In the genomic region with DNA sequence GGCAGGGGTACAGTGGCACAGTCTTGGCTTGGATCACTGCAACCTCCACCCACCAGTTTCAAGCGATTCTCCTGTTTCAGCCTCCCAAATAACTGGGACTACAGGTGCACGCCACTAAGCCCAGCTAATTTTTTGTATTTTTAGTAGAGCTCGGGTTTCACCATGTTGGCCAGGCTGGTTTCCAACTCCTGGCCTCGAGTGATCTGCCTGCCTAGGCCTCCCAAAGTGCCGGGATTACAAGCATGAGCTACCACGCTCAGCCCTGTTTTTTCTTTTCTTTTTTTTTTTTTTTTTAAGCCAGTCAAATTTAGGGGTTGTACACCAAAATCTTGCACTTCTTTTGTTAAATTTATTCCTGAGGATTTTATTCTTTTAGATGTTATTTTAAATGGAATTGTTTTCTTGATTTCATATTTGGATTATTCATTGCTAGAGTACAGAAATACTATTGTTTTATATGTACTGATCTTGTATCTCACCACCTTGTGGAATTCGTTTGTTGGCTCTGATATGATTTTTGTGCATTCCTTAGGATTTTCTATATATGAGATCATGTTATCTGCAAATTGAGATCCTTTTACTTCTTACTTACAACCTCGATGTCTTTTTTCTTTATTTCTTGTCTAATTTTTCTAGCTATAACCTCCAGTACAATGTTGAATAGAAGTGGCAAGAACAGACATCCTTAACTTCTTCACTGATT, we compare ENCODE assay signal across 2 cellular contexts.
TF ChIP-seq lines count a peak whose summit lies in the region.

No MANE protein-coding gene starts in this region.

TF ChIP-seq in GM23338, 12 proteins besides CTCF, POLR2A, EP300 and RAD21 (continued from another document):
- no peak for TF ChIP-seq STAT1 (IDR thresholded peaks at IDR 0.05; ENCODE audit: unreplicated experiment)
- TF ChIP-seq, protein P1, sequence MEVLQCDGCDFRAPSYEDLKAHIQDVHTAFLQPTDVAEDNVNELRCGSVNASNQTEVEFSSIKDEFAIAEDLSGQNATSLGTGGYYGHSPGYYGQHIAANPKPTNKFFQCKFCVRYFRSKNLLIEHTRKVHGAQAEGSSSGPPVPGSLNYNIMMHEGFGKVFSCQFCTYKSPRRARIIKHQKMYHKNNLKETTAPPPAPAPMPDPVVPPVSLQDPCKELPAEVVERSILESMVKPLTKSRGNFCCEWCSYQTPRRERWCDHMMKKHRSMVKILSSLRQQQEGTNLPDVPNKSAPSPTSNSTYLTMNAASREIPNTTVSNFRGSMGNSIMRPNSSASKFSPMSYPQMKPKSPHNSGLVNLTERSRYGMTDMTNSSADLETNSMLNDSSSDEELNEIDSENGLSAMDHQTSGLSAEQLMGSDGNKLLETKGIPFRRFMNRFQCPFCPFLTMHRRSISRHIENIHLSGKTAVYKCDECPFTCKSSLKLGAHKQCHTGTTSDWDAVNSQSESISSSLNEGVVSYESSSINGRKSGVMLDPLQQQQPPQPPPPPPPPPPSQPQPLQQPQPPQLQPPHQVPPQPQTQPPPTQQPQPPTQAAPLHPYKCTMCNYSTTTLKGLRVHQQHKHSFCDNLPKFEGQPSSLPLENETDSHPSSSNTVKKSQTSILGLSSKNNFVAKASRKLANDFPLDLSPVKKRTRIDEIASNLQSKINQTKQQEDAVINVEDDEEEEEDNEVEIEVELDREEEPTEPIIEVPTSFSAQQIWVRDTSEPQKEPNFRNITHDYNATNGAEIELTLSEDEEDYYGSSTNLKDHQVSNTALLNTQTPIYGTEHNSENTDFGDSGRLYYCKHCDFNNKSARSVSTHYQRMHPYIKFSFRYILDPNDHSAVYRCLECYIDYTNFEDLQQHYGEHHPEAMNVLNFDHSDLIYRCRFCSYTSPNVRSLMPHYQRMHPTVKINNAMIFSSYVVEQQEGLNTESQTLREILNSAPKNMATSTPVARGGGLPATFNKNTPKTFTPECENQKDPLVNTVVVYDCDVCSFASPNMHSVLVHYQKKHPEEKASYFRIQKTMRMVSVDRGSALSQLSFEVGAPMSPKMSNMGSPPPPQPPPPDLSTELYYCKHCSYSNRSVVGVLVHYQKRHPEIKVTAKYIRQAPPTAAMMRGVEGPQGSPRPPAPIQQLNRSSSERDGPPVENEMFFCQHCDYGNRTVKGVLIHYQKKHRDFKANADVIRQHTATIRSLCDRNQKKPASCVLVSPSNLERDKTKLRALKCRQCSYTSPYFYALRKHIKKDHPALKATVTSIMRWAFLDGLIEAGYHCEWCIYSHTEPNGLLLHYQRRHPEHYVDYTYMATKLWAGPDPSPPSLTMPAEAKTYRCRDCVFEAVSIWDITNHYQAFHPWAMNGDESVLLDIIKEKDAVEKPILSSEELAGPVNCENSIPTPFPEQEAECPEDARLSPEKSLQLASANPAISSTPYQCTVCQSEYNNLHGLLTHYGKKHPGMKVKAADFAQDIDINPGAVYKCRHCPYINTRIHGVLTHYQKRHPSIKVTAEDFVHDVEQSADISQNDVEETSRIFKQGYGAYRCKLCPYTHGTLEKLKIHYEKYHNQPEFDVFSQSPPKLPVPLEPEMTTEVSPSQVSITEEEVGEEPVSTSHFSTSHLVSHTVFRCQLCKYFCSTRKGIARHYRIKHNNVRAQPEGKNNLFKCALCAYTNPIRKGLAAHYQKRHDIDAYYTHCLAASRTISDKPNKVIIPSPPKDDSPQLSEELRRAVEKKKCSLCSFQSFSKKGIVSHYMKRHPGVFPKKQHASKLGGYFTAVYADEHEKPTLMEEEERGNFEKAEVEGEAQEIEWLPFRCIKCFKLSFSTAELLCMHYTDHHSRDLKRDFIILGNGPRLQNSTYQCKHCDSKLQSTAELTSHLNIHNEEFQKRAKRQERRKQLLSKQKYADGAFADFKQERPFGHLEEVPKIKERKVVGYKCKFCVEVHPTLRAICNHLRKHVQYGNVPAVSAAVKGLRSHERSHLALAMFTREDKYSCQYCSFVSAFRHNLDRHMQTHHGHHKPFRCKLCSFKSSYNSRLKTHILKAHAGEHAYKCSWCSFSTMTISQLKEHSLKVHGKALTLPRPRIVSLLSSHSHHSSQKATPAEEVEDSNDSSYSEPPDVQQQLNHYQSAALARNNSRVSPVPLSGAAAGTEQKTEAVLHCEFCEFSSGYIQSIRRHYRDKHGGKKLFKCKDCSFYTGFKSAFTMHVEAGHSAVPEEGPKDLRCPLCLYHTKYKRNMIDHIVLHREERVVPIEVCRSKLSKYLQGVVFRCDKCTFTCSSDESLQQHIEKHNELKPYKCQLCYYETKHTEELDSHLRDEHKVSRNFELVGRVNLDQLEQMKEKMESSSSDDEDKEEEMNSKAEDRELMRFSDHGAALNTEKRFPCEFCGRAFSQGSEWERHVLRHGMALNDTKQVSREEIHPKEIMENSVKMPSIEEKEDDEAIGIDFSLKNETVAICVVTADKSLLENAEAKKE (CRISPR knock-in tag; IDR thresholded peaks at IDR 0.05) = no peak
- no peak for TF ChIP-seq POLR2AphosphoS5 (IDR thresholded peaks at IDR 0.05; ENCODE audit: low read depth)
- TF ChIP-seq, protein P2, sequence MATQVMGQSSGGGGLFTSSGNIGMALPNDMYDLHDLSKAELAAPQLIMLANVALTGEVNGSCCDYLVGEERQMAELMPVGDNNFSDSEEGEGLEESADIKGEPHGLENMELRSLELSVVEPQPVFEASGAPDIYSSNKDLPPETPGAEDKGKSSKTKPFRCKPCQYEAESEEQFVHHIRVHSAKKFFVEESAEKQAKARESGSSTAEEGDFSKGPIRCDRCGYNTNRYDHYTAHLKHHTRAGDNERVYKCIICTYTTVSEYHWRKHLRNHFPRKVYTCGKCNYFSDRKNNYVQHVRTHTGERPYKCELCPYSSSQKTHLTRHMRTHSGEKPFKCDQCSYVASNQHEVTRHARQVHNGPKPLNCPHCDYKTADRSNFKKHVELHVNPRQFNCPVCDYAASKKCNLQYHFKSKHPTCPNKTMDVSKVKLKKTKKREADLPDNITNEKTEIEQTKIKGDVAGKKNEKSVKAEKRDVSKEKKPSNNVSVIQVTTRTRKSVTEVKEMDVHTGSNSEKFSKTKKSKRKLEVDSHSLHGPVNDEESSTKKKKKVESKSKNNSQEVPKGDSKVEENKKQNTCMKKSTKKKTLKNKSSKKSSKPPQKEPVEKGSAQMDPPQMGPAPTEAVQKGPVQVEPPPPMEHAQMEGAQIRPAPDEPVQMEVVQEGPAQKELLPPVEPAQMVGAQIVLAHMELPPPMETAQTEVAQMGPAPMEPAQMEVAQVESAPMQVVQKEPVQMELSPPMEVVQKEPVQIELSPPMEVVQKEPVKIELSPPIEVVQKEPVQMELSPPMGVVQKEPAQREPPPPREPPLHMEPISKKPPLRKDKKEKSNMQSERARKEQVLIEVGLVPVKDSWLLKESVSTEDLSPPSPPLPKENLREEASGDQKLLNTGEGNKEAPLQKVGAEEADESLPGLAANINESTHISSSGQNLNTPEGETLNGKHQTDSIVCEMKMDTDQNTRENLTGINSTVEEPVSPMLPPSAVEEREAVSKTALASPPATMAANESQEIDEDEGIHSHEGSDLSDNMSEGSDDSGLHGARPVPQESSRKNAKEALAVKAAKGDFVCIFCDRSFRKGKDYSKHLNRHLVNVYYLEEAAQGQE (IDR thresholded peaks at IDR 0.05; ENCODE audit: unreplicated experiment) = no peak
- TF ChIP-seq ZNF114 (CRISPR knock-in tag; IDR thresholded peaks at IDR 0.05) = no peak
- no peak for TF ChIP-seq JUNB (IDR thresholded peaks at IDR 0.05; ENCODE audit: unreplicated experiment)
- TF ChIP-seq EZH2phosphoT487 (IDR thresholded peaks at IDR 0.05; ENCODE audit: unreplicated experiment) = no peak
- no peak for TF ChIP-seq CREB1 (CRISPR knock-in tag; IDR thresholded peaks at IDR 0.05; ENCODE audit: low read depth)
- no peak for TF ChIP-seq ZNF331 (CRISPR knock-in tag; IDR thresholded peaks at IDR 0.05; ENCODE audit: low read depth)

TF ChIP-seq in SK-N-SH, 30 proteins besides CTCF, POLR2A, EP300 and RAD21 (continued from another document):
- TF ChIP-seq MEF2A (IDR thresholded peaks at IDR 0.05; ENCODE audit: borderline replicate concordance, low read depth) (no peak), TCF12 (IDR thresholded peaks at IDR 0.05) (no peak)
- TF ChIP-seq, protein P3, sequence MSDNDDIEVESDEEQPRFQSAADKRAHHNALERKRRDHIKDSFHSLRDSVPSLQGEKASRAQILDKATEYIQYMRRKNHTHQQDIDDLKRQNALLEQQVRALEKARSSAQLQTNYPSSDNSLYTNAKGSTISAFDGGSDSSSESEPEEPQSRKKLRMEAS (IDR thresholded peaks at IDR 0.05; ENCODE audit: low read depth) = peak; percentile 50; the same call in 1 of the 2 replicates
- TF ChIP-seq, protein P4, sequence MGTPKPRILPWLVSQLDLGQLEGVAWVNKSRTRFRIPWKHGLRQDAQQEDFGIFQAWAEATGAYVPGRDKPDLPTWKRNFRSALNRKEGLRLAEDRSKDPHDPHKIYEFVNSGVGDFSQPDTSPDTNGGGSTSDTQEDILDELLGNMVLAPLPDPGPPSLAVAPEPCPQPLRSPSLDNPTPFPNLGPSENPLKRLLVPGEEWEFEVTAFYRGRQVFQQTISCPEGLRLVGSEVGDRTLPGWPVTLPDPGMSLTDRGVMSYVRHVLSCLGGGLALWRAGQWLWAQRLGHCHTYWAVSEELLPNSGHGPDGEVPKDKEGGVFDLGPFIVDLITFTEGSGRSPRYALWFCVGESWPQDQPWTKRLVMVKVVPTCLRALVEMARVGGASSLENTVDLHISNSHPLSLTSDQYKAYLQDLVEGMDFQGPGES (IDR thresholded peaks at IDR 0.05; ENCODE audit: low read depth, low read length) = no peak
